In the genomic region with DNA sequence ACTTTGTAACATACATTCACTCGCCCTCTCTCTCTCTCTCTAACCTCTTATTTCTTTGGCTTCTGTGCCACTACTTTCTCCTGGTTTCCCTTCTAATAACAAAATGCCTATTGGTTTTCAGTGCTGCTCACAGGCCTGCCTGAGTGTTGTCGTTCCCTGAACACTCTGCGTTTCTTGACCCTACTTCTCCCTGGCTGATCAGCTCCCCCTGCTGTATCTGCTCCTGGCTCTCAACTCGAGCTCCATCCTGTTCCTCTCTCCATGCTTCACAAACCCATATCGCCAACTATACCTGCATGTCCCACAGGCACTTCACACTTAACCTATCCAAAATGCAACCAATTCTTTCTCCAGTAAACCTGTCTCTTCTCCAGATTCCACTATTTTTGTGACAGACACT, we compare ENCODE assay signal across 1 cellular context.
TF ChIP-seq lines count a peak whose summit lies in the region.

No MANE protein-coding gene starts in this region.

TF ChIP-seq in H1, 55 proteins besides CTCF, POLR2A, EP300 and RAD21:
- TF ChIP-seq FOSL1 (IDR thresholded peaks at IDR 0.05; ENCODE audit: insufficient read depth, low read depth, low read length) = no peak
- TF ChIP-seq, protein P1, sequence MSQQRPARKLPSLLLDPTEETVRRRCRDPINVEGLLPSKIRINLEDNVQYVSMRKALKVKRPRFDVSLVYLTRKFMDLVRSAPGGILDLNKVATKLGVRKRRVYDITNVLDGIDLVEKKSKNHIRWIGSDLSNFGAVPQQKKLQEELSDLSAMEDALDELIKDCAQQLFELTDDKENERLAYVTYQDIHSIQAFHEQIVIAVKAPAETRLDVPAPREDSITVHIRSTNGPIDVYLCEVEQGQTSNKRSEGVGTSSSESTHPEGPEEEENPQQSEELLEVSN (IDR thresholded peaks at IDR 0.05) = no peak
- TF ChIP-seq CREB1 (IDR thresholded peaks at IDR 0.05) = no peak
- TF ChIP-seq SIX5 (IDR thresholded peaks at IDR 0.05; ENCODE audit: low read depth, low read length) = no peak
- no peak for TF ChIP-seq NRF1 (IDR thresholded peaks at IDR 0.05; ENCODE audit: low read depth, low read length)
- TF ChIP-seq CBX8 (IDR thresholded peaks at IDR 0.05; ENCODE audit: borderline replicate concordance, low read depth, low read length) = no peak
- no peak for TF ChIP-seq MAFK (IDR thresholded peaks at IDR 0.05; ENCODE audit: low read depth, low read length)
- no peak for TF ChIP-seq SP2 (IDR thresholded peaks at IDR 0.05; ENCODE audit: low read length)
